1 cellular context compared by ENCODE assay signal in genomic region chr3:126056681-126057546, GRCh38.
A peak's percentile ranks its signal among the peaks of the same experiment; 100 is the strongest.
TF ChIP-seq lines count a peak whose summit lies in the region.

No MANE protein-coding gene starts in this region.

TF ChIP-seq in HepG2, 621 proteins besides CTCF, POLR2A, EP300 and RAD21 (continued from another document and continues in another):
- TF ChIP-seq DMTF1 (CRISPR knock-in tag; IDR thresholded peaks at IDR 0.05), result no peak
- TF ChIP-seq NR2F6 (IDR thresholded peaks at IDR 0.05), result no peak
- peak; percentile 42; the same call in 1 of the 2 replicates for TF ChIP-seq NR2F6 (CRISPR knock-in tag; IDR thresholded peaks at IDR 0.05)
- TF ChIP-seq ZNF280D (CRISPR knock-in tag; IDR thresholded peaks at IDR 0.05), result no peak
- TF ChIP-seq THAP9 (CRISPR knock-in tag; IDR thresholded peaks at IDR 0.05; ENCODE audit: borderline replicate concordance), result peak; percentile 37; the same call in 1 of the 2 replicates
- TF ChIP-seq ZGPAT (CRISPR knock-in tag; IDR thresholded peaks at IDR 0.05), result peak; percentile 53; the same call in 1 of the 2 replicates
- TF ChIP-seq ZBTB7A (CRISPR knock-in tag; IDR thresholded peaks at IDR 0.05), result no peak
- no peak for TF ChIP-seq HCFC1 (IDR thresholded peaks at IDR 0.05; ENCODE audit: low read depth, low read length)
- no peak for TF ChIP-seq PTBP1 (IDR thresholded peaks at IDR 0.05; ENCODE audit: low read depth, low read length, poor library complexity, severe bottlenecking)
- no peak for TF ChIP-seq NCOA2 (CRISPR knock-in tag; IDR thresholded peaks at IDR 0.05)
- TF ChIP-seq TRIM22 (IDR thresholded peaks at IDR 0.05), result no peak
- peak; percentile 65; the same call in 1 of the 2 replicates for TF ChIP-seq JUN (CRISPR knock-in tag; IDR thresholded peaks at IDR 0.05)
- peak; percentile 30; the same call in 1 of the 2 replicates for TF ChIP-seq TBX2 (CRISPR knock-in tag; IDR thresholded peaks at IDR 0.05; ENCODE audit: borderline replicate concordance)
- TF ChIP-seq ZSCAN9 (CRISPR knock-in tag; IDR thresholded peaks at IDR 0.05; ENCODE audit: borderline replicate concordance), result peak; percentile 19; the same call in 1 of the 2 replicates
- peak; percentile 58; the same call in 1 of the 2 replicates for TF ChIP-seq HMG20A (CRISPR knock-in tag; IDR thresholded peaks at IDR 0.05; ENCODE audit: borderline replicate concordance)
- 0 out of 2 replicates have a peak, but pooled peaks have one; percentile 35 for TF ChIP-seq RCOR2 (CRISPR knock-in tag; IDR thresholded peaks at IDR 0.05)
- TF ChIP-seq KLF16 (CRISPR knock-in tag; IDR thresholded peaks at IDR 0.05), result peak in 1 of 2 experiments; percentile 52; a peak in 1 of 4 replicates
- TF ChIP-seq TFAP4 (IDR thresholded peaks at IDR 0.05; ENCODE audit: borderline replicate concordance, low read depth), result peak; percentile 58; the same call in 1 of the 2 replicates
- TF ChIP-seq ZNF768 (CRISPR knock-in tag; IDR thresholded peaks at IDR 0.05), result peak; percentile 62; the same call in 1 of the 2 replicates
- no peak for TF ChIP-seq LRRFIP1 (CRISPR knock-in tag; conservative IDR thresholded peaks at IDR 0.05)
- peak; percentile 77 for TF ChIP-seq SKI (IDR thresholded peaks at IDR 0.05; ENCODE audit: partially characterized antibody)
- 0 out of 4 replicates have a peak, but pooled peaks of 1 of the 2 experiments have one; percentile 24 for TF ChIP-seq REST (IDR thresholded peaks at IDR 0.05; ENCODE audit: borderline replicate concordance in 1 of 2, low read depth in 1 of 2, low read length in 2 of 2)
- TF ChIP-seq USF2 (IDR thresholded peaks at IDR 0.05; ENCODE audit: low read depth, low read length), result no peak
- TF ChIP-seq USF2 (CRISPR knock-in tag; IDR thresholded peaks at IDR 0.05; ENCODE audit: borderline replicate concordance), result no peak
- TF ChIP-seq CBX5 (CRISPR knock-in tag; IDR thresholded peaks at IDR 0.05; ENCODE audit: borderline replicate concordance), result peak; percentile 66; the same call in 1 of the 2 replicates
- no peak for TF ChIP-seq ZBTB3 (CRISPR knock-in tag; IDR thresholded peaks at IDR 0.05; ENCODE audit: borderline replicate concordance, low read depth)
- TF ChIP-seq ZMYM2 (CRISPR knock-in tag; IDR thresholded peaks at IDR 0.05), result no peak
- TF ChIP-seq NR2C2 (CRISPR knock-in tag; IDR thresholded peaks at IDR 0.05; ENCODE audit: borderline replicate concordance), result no peak; the same call in 1 of the 2 replicates
- 0 out of 2 replicates have a peak, but pooled peaks have one; percentile 5 for TF ChIP-seq ZNF710 (CRISPR knock-in tag; IDR thresholded peaks at IDR 0.05; ENCODE audit: borderline replicate concordance)
